21 cellular contexts compared by ENCODE assay signal in the genomic region with DNA sequence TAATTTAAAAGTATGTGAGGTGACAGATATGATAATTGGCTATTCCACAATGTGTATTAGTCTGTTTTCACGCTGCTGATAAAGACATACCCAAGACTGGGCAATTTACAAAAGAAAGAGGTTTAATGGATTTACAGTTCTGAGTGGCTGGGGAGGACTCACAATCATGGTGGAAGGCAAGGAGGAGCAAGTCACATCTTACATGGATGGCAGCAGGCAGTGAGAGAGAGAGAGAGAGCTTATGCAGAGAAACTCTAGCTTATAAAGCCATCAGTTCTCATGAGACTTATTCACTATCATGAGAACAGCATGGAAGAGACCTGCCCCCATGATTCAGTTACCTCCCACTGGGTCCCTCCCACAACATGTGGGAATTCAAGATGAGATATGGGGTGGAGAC. TPM values are rescaled to one million over a fixed set of nuclear protein-coding genes. Genes with fewer than 3 reads are reported as not detected.
"Had no signal": no experiment of that assay in that cellular context is flagged by ENCODE, and none has a peak within 500 bp of the region (broad histone marks: within the 10 kb centered on the region; RNA-seq: fewer than 3 reads in every experiment).

No MANE protein-coding gene starts in this region.

RNA-seq across cellular contexts. Expression of gene SEPTIN14, which starts 38.5 kb away (rescaled TPM):
- total RNA-seq: activated naive CD4-positive, alpha-beta T cell treated with anti-CD3 and anti-CD28 coated beads for 36 hours; activated naive CD4-positive, alpha-beta T cell treated with anti-CD3 and anti-CD28 coated beads, Interleukin-2, amount 50 U/mL, for 72 hours; activated naive CD8-positive, alpha-beta T cell treated with anti-CD3 and anti-CD28 coated beads for 36 hours; activated naive CD8-positive, alpha-beta T cell treated with anti-CD3 and anti-CD28 coated beads, Interleukin-2, amount 10 ng/mL, durations not matched to agents 7 days and 5 days; activated T-cell treated with anti-CD3 and anti-CD28 coated beads, Interleukin-2, amount 50 U/mL, for 4 hours; activated T-cell treated with anti-CD3 and anti-CD28 coated beads, Interleukin-2, amount 50 U/mL, for 72 hours; activated T-helper 1 cell treated with anti-CD3 and anti-CD28 coated beads, Interleukin-12 subunit alpha, Interleukin-12 subunit beta, Interleukin-2, Interleukin-4 antibody, amounts not matched to agents 30 ng/mL and 10 ng/mL and 1 ng/mL, durations not matched to agents 14 hours and 24 hours and 36 hours; activated T-helper 17 cell treated with anti-CD3 and anti-CD28 coated beads, Interleukin-2, amount 50 U/mL, for 72 hours; activated T-helper 2 cell treated with anti-CD3 and anti-CD28 coated beads, Interferon-gamma antibody, Interleukin-2, Interleukin-4, amounts not matched to agents 10 μg/mL and 5 μg/mL and 100 μg/mL, durations not matched to agents 14 hours and 24 hours and 36 hours; adrenal gland; aorta; ascending aorta; astrocyte; body of pancreas; breast epithelium; bronchial epithelial cell; cardiac muscle cell; cardiac septum; cerebellum; chondrocyte had no signal
- polyA plus RNA-seq: adipose tissue, adrenal gland, aorta, cardiac muscle cell had no signal
